Comparison of ENCODE assay signal across 8 cellular contexts in genomic region chr6:69867075-69867911, GRCh38. TPM values are rescaled to one million over a fixed set of nuclear protein-coding genes. Genes with fewer than 3 reads are reported as not detected.
A peak's percentile ranks its signal among the peaks of the same experiment; 100 is the strongest.
DNase-seq lines count a peak whose midpoint lies in the region; ATAC-seq, FAIRE-seq and TF ChIP-seq lines count a peak whose summit lies in the region.

No MANE protein-coding gene starts in this region.

- H3K27ac ChIP-seq in A549 (peak overlapping the region in 1 of 2 experiments; percentile 42; a peak in 1 of 6 replicates), esophagus muscularis mucosa (replicated peaks in 1 of 4) (peak overlapping the region; percentile 42 to 70 (median 54)), stomach (peak overlapping the region in 4 of 5 donors; percentile 30 to 82 (median 75))

- H3K4me1 ChIP-seq in A549 (peaks cover 3% of the 10 kb centered on the region; the same call in 1 of the 3 replicates), esophagus muscularis mucosa (peaks cover 11 to 19% (median 14%) of the 10 kb centered on the region in 4 donors), stomach (peaks cover 13 to 20% (median 18%) of the 10 kb centered on the region in 4 donors)

- H3K4me3 ChIP-seq in A549: peak overlapping the region; percentile 39
- H3K4me3 ChIP-seq in esophagus muscularis mucosa: peak overlapping the region; percentile 64 to 85 (median 66)
- peak overlapping the region; percentile 61 to 80 (median 67) for H3K4me3 ChIP-seq in stomach

- peaks cover 42 to 78% of the 10 kb centered on the region in 2 donors for H3K27me3 Mint-ChIP-seq in natural killer cell treated with Interleukin-12 subunit alpha and Interleukin-12 subunit beta and Interleukin-15 and Interleukin-18, amount 100 ng/mL, for 72 hours

- H3K9me3 ChIP-seq in A549: no peaks in the 10 kb centered on the region
- no peaks in the 10 kb centered on the region for H3K9me3 ChIP-seq in esophagus muscularis mucosa
- H3K9me3 ChIP-seq in stomach: no peaks in the 10 kb centered on the region

- H3K36me3 Mint-ChIP-seq in natural killer cell treated with Interleukin-12 subunit alpha and Interleukin-12 subunit beta and Interleukin-15 and Interleukin-18, amount 100 ng/mL, for 72 hours: no peaks in the 10 kb centered on the region

- no peak for FAIRE-seq in A549 (lab: Jason Lieb, UNC)

- WGBS in A549 (ENCODE audit: missing lambda C conversion rate): 12% methylated on average over 10 of the region's 82 CpGs
- WGBS in esophagus muscularis mucosa: under 1% methylated on average over 42 of the region's 82 CpGs
- 0 to 1% (median 0%) methylated on average over 37 to 82 of the region's 82 CpGs for WGBS in stomach, 5 donors

- no peak for TF ChIP-seq RAD21 in A549 (conservative IDR thresholded peaks at IDR 0.05 in 1 of 2, IDR thresholded peaks at IDR 0.05 in 1 of 2)

- no peaks in the 10 kb centered on the region for H3K27me3 ChIP-seq in esophagus muscularis mucosa
- peaks cover 0 to 29% (median 17%) of the 10 kb centered on the region in 3 donors for H3K27me3 ChIP-seq in stomach

- H3K4me1 Mint-ChIP-seq in natural killer cell treated with Interleukin-12 subunit alpha and Interleukin-12 subunit beta and Interleukin-15 and Interleukin-18, amount 100 ng/mL, for 72 hours (ENCODE audit: low read depth in 2 of 2): peaks cover 7 to 12% of the 10 kb centered on the region in 2 donors

- TF ChIP-seq EP300 in A549 (IDR thresholded peaks at IDR 0.05) (no peak), esophagus muscularis mucosa (IDR thresholded peaks at IDR 0.05) (no peak), stomach (IDR thresholded peaks at IDR 0.05) (no peak)

- TF ChIP-seq POLR2A in A549 (IDR thresholded peaks at IDR 0.05; ENCODE audit: low read length) (no peak), esophagus muscularis mucosa (IDR thresholded peaks at IDR 0.05; ENCODE audit: low read depth) (no peak), stomach (IDR thresholded peaks at IDR 0.05) (no peak)

- POLR2A ChIA-PET in A549 (lab: Yijun Ruan, JAX): no interaction called here

- H3K36me3 ChIP-seq in esophagus muscularis mucosa (no peaks in the 10 kb centered on the region), stomach (no peaks in the 10 kb centered on the region)

- peak overlapping the region; percentile 83 for H3K4me3 Mint-ChIP-seq in natural killer cell treated with Interleukin-12 subunit alpha and Interleukin-12 subunit beta and Interleukin-15 and Interleukin-18, amount 100 ng/mL, for 72 hours

- CTCF ChIA-PET in A549 (lab: Yijun Ruan, JAX): interaction anchor here (0.5 to 0.7 kb wide), 2 partner anchors 39 to 88 kb away, joined by 3 read pairs; no protein-coding TSS in a partner anchor

- no peak for TF ChIP-seq CTCF in A549 (IDR thresholded peaks at IDR 0.05)
- TF ChIP-seq CTCF in esophagus muscularis mucosa (IDR thresholded peaks at IDR 0.05): peak in 1 of 3 experiments; percentile 39
- TF ChIP-seq CTCF in stomach (IDR thresholded peaks at IDR 0.05): peak in 1 of 7 experiments; percentile 10

- intact Hi-C loops in esophagus muscularis mucosa (cut with DNase I): loop anchor here (10.0 kb wide), 1 partner anchor 132 kb away; no protein-coding TSS in a partner anchor
- intact Hi-C loops in stomach (cut with DNase I; ENCODE audit: low total_unique reads): no loop called here

- ATAC-seq in A549 (peak; percentile 86 to 90), GM18519 (IDR thresholded peaks at IDR 0.05; ENCODE audit: low FRiP score, unreplicated experiment) (peak; percentile 56), HG03045 (IDR thresholded peaks at IDR 0.05; ENCODE audit: unreplicated experiment) (peak; percentile 77)
- peak; percentile 90 to 93 for ATAC-seq in natural killer cell treated with Interleukin-12 subunit alpha and Interleukin-12 subunit beta and Interleukin-15 and Interleukin-18, amount 100 ng/mL, for 72 hours

- no peaks in the 10 kb centered on the region for H3K9me3 Mint-ChIP-seq in natural killer cell treated with Interleukin-12 subunit alpha and Interleukin-12 subunit beta and Interleukin-15 and Interleukin-18, amount 100 ng/mL, for 72 hours

- no peak overlapping the region for H3K27ac Mint-ChIP-seq in natural killer cell treated with Interleukin-12 subunit alpha and Interleukin-12 subunit beta and Interleukin-15 and Interleukin-18, amount 100 ng/mL, for 72 hours

- peak overlapping the region; percentile 80 for H3K4me2 ChIP-seq in A549

- DNase-seq in A549 (ENCODE audit: low read depth in 1 of 2, low spot score in 1 of 2) (peak; percentile 0 to 5), NCI-H748 (lab: John Stamatoyannopoulos, UW; ENCODE audit: unreplicated experiment) (peak; percentile 76), activated T-cell treated with anti-CD3 and anti-CD28 coated beads for 1 hour (ENCODE audit: low read depth) (peak; percentile 41), esophagus muscularis mucosa (ENCODE audit: extremely low spot score) (no peak), stomach (peak; percentile 62)
- peak; percentile 65 for DNase-seq in natural killer cell treated with Interleukin-12 subunit alpha and Interleukin-12 subunit beta and Interleukin-15 and Interleukin-18, amount 100 ng/mL, for 72 hours (ENCODE audit: low spot score)

TF ChIP-seq in A549, 52 proteins besides CTCF, POLR2A, EP300 and RAD21 (continues in another document):
- TF ChIP-seq HOXA7 (CRISPR knock-in tag; IDR thresholded peaks at IDR 0.05) (no peak), REST (IDR thresholded peaks at IDR 0.05) (no peak), HDAC2 (IDR thresholded peaks at IDR 0.05) (no peak), EHF (CRISPR knock-in tag; IDR thresholded peaks at IDR 0.05) (no peak), JUNB (IDR thresholded peaks at IDR 0.05) (no peak), MAFK (IDR thresholded peaks at IDR 0.05; ENCODE audit: partially characterized antibody) (no peak), FOXS1 (CRISPR knock-in tag; IDR thresholded peaks at IDR 0.05) (no peak), CHD4 (IDR thresholded peaks at IDR 0.05; ENCODE audit: borderline replicate concordance) (no peak), USF2 (IDR thresholded peaks at IDR 0.05) (no peak), NFE2L2 (conservative IDR thresholded peaks at IDR 0.05; ENCODE audit: low read length) (no peak), HMGXB4 (CRISPR knock-in tag; IDR thresholded peaks at IDR 0.05; ENCODE audit: borderline replicate concordance) (no peak), PHF8 (IDR thresholded peaks at IDR 0.05; ENCODE audit: borderline replicate concordance, low read depth) (no peak), RARB (CRISPR knock-in tag; IDR thresholded peaks at IDR 0.05) (no peak), KDM5A (IDR thresholded peaks at IDR 0.05) (no peak)

RNA-seq across cellular contexts. Expression of gene COL19A1, which starts 0.9 kb away (rescaled TPM):
- polyA plus RNA-seq in A549 (2011; rRNA removed) (not detected in 2 replicates), A549 (2017; fragmentation: RNase III; extraction: RNeasy Plus Mini Kit Qiagen cat#74134 plus additional on column Dnase treatment) (not detected in 3 replicates), stomach (under 1 TPM in 1 of 3 donors, not detected in 2; 0.13 TPM)
- not detected in 2 replicates for polyA plus RNA-seq in A549 (2012; cell fraction: cytosol; rRNA removed)
- not detected in 2 replicates for polyA plus RNA-seq in A549 (2012; cell fraction: nucleus; rRNA removed)
- polyA minus RNA-seq in A549 (2011; rRNA and poly(A)+ RNA removed): not detected in 2 replicates
- total RNA-seq in esophagus muscularis mucosa (1 to 10 TPM; 1.7 to 4.0 (median 2.4) TPM), stomach (10 to 100 TPM in 2 of 5 donors, 1 to 10 TPM in 1, under 1 TPM in 1, not detected in 1; 0.45 to 13.4 (median 7.1) TPM)
- total RNA-seq in natural killer cell treated with Interleukin-12 subunit alpha and Interleukin-12 subunit beta and Interleukin-15 and Interleukin-18, amount 100 ng/mL, for 72 hours: under 1 TPM in 1 of 2 donors, not detected in 1; 0.42 TPM
